In the genomic region with DNA sequence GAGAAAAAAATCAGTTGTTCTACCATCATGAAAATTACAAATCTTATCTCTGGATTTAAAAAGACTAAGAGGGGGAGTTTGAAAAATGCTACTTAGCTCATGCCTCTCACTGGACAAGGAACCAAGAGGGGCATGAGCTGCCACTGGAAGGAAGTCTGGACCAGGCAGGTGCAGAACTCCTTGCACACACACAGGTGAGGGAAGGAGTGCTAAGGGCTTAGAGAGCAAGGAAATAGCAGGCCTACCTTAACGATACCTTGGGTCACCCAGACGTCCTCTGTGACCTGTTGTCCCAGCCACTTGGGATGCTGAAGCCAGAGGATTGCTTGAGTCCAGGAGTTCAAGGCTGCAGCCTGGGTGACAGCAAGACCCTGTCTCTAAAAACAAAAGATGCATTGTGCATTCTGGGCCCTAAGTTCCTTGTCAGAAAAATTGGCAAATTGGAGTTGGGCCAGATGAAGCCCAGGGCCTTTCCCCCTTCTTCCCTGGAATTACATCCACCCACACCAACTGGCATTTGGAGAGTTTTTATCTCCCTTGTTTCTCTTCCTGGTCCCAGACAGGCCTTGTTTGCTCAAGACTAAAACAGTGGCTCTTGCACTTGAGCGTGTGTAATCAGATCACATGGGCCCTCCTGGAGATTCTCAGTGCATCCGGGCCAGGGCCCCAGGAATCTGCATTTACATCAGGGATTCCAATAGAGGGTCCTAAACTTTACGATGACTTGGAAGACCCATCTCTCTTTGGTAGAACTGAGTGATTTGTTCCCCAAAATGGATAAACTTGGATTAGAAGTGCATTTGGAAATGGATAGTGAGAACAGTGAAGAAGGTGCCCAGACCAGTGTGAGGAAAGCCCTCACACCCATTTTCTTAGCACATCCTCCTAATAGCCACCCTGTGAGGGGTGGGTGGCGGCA, we compare ENCODE assay signal across 8 cellular contexts. TPM values are rescaled to one million over a fixed set of nuclear protein-coding genes. Genes with fewer than 3 reads are reported as not detected.
DNase-seq lines count a peak whose midpoint lies in the region; ATAC-seq and TF ChIP-seq lines count a peak whose summit lies in the region.

No MANE protein-coding gene starts in this region.

- peak overlapping the region; percentile 91 to 94 for H3K27ac Mint-ChIP-seq in natural killer cell

- no peaks in the 10 kb centered on the region for H3K27me3 Mint-ChIP-seq in natural killer cell (ENCODE audit: low read depth in 2 of 2)

- DNase-seq in NCI-H2171 treated with DMSO at 0.1 percent for 48 hours (lab: John Stamatoyannopoulos, UW) (peak; percentile 32), NCI-H2171 (lab: John Stamatoyannopoulos, UW) (no peak), OCI-M1 (lab: John Stamatoyannopoulos, UW) (peak; percentile 97), dermis blood vessel endothelial cell (peak; percentile 33), natural killer cell (no peak), cerebellar nuclear complex (lab: John Stamatoyannopoulos, UW) (no peak), NCI-H446 treated with DMSO at 0.1 percent for 48 hours (lab: John Stamatoyannopoulos, UW) (no peak)

- peak overlapping the region; percentile 99 for H3K4me3 Mint-ChIP-seq in natural killer cell

- no peak for TF ChIP-seq CTCF in natural killer cell (IDR thresholded peaks at IDR 0.05)

- H3K9me3 Mint-ChIP-seq in natural killer cell = no peaks in the 10 kb centered on the region

- peaks cover 40 to 60% of the 10 kb centered on the region in 2 donors for H3K4me1 Mint-ChIP-seq in natural killer cell

- ATAC-seq in natural killer cell = no peak
- no peak for ATAC-seq in HG03135 (IDR thresholded peaks at IDR 0.05; ENCODE audit: unreplicated experiment)

- intact Hi-C loops in natural killer cell (cut with micrococcal nuclease) = no loop called here

- H3K36me3 Mint-ChIP-seq in natural killer cell = peaks cover 8% of the 10 kb centered on the region

RNA-seq across cellular contexts. Expression of a gene that starts 3.0 kb away (rescaled TPM):
- total RNA-seq in dermis blood vessel endothelial cell (146 and 173 TPM in 2 replicates), natural killer cell (100 to 1,000 TPM; 174 to 232 (median 200) TPM)

Comparison
In these comparisons a context has a peak if more than half of its experiments do, and no peak if none do; other contexts are left out.
1. DNase-seq: peak in NCI-H2171 treated with DMSO at 0.1 percent for 48 hours (single experiment), OCI-M1 (single experiment) and dermis blood vessel endothelial cell (single experiment); none in NCI-H2171 (single experiment), natural killer cell (single experiment), cerebellar nuclear complex (0 of 2) and NCI-H446 treated with DMSO at 0.1 percent for 48 hours (single experiment).